Comparison of ENCODE assay signal across 11 cellular contexts in the genomic region with DNA sequence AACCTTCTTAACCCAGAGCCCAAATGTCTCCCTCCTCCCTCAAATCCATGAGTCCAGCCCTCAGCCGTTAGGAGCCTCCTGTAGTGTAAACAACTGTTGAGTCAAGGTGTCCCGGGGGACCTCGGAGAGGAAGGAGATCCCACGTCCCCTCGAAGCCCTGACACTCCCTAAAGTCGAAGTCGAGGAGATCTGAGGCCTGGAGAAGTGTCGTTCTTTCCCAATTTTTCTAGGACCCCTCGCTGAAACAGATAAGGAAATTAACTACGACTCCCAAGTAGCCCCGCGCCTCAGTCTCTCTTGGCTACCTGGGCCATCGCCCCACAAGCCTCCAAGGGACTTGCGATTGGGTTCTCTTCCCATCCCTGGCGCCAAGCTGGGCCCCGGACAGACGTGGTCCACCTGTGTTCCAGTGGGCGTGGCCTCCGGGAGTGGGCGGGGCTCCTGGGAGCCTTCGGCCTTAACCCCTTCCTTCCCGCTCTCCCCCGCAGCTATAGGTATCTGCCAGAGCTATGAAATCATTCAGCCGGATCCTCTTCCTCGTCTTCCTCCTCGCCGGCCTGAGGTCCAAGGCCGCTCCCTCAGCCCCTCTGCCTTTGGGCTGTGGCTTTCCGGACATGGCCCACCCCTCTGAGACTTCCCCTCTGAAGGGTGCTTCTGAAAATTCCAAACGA. TPM values are rescaled to one million over a fixed set of nuclear protein-coding genes. Genes with fewer than 3 reads are reported as not detected.
A peak's percentile ranks its signal among the peaks of the same experiment; 100 is the strongest.
DNase-seq lines count a peak whose midpoint lies in the region; ATAC-seq, FAIRE-seq and TF ChIP-seq lines count a peak whose summit lies in the region.
"Had no signal": no experiment of that assay in that cellular context is flagged by ENCODE, and none has a peak within 500 bp of the region (broad histone marks: within the 10 kb centered on the region; RNA-seq: fewer than 3 reads in every experiment).

No MANE protein-coding gene starts in this region.

- 20% methylated on average over 30 of the region's 30 CpGs for WGBS in A549 (ENCODE audit: missing lambda C conversion rate)

- H3K9me2 ChIP-seq in DOHH2 (replicated peaks; ENCODE audit: control insufficient read depth, low read length), result no peaks in the 10 kb centered on the region

- TF ChIP-seq CTCF in A549 (IDR thresholded peaks at IDR 0.05) (no peak), DOHH2 (IDR thresholded peaks at IDR 0.05; ENCODE audit: low read depth, low read length, poor library complexity, severe bottlenecking) (no peak), lower lobe of right lung (IDR thresholded peaks at IDR 0.05) (no peak)

- H3K9me3 ChIP-seq in A549 (no peaks in the 10 kb centered on the region), DOHH2 (ENCODE audit: control insufficient read depth, insufficient read depth, low read length) (no peaks in the 10 kb centered on the region), lower lobe of right lung (no peaks in the 10 kb centered on the region)

- no peak overlapping the region for H3K27ac ChIP-seq in A549
- no peak overlapping the region for H3K27ac ChIP-seq in DOHH2 (ENCODE audit: low read depth, low read length)
- H3K27ac ChIP-seq in lower lobe of right lung, result no peak overlapping the region

- peaks cover 87% of the 10 kb centered on the region for H3K27me3 ChIP-seq in DOHH2 (ENCODE audit: control insufficient read depth, low read length)
- peaks cover 97% of the 10 kb centered on the region for H3K27me3 ChIP-seq in lower lobe of right lung (ENCODE audit: low read depth)

- CTCF ChIA-PET in A549 (lab: Yijun Ruan, JAX), result interaction anchor here (0.7 to 13.8 kb wide), 10 partner anchors 7 to 145 kb away, joined by 3 to 141 read pairs (median 6); partner anchors contain the start of gene PIH1D1

- H4K20me1 ChIP-seq in DOHH2 (ENCODE audit: control insufficient read depth, insufficient read depth, low read depth, low read length), result no peaks in the 10 kb centered on the region

- POLR2A ChIA-PET in A549 (lab: Yijun Ruan, JAX), result interaction anchor here (1.6 kb wide), 1 partner anchor 64 kb away, joined by 3 read pairs; the partner anchor contains the start of gene TEAD2

- H3F3A ChIP-seq in DOHH2 (ENCODE audit: control insufficient read depth, insufficient read depth), result peaks cover 7% of the 10 kb centered on the region; the same call in 1 of the 2 replicates

- peak overlapping the region; percentile 52; the same call in 2 of the 3 replicates for H3K4me2 ChIP-seq in A549
- H3K4me2 ChIP-seq in DOHH2 (ENCODE audit: low read length), result peak overlapping the region; percentile 23; the same call in 1 of the 2 replicates

- TF ChIP-seq RAD21 in A549 (conservative IDR thresholded peaks at IDR 0.05 in 1 of 2, IDR thresholded peaks at IDR 0.05 in 1 of 2), result no peak

- no peak for FAIRE-seq in A549 (lab: Jason Lieb, UNC)

- no peak for TF ChIP-seq EP300 in A549 (IDR thresholded peaks at IDR 0.05)

- ATAC-seq in A549, result no peak; a peak in 1 of 6 replicates
- no peak for ATAC-seq in lower lobe of right lung
- ATAC-seq in GM21576 (IDR thresholded peaks at IDR 0.05; ENCODE audit: unreplicated experiment), result no peak
- ATAC-seq in left ventricle myocardium superior, result no peak

- H3K4me3 ChIP-seq in A549 (no peak overlapping the region), DOHH2 (ENCODE audit: low read length) (no peak overlapping the region), lower lobe of right lung (no peak overlapping the region)

- H3K4me1 ChIP-seq in A549 (peaks cover 37% of the 10 kb centered on the region), DOHH2 (ENCODE audit: control insufficient read depth, low read length) (peaks cover 52% of the 10 kb centered on the region), lower lobe of right lung (peaks cover 34% of the 10 kb centered on the region)

- intact Hi-C loops in lower lobe of right lung (cut with DNase I), result no loop called here
- intact Hi-C loops in left ventricle myocardium superior (cut with micrococcal nuclease), result no loop called here

- DNase-seq in A549 (ENCODE audit: low read depth in 1 of 2, low spot score in 1 of 2) (no peak), NCI-H69 (lab: John Stamatoyannopoulos, UW) (peak; percentile 88), epidermal melanocyte (ENCODE audit: insufficient read length, low spot score) (peak; percentile 19), lower lobe of right lung (no peak), cerebellar nuclear complex (lab: John Stamatoyannopoulos, UW) (no peak), left ventricle myocardium superior (no peak)
- DNase-seq: activated CD8-positive, alpha-beta memory T cell treated with anti-CD3 and anti-CD28 coated beads, Interleukin-2, amount 50 U/mL, for 4 hours; cortex of kidney; occipital lobe had no signal

- no peak for TF ChIP-seq POLR2A in A549 (IDR thresholded peaks at IDR 0.05; ENCODE audit: low read length)

- H3K36me3 ChIP-seq in DOHH2 (ENCODE audit: control insufficient read depth, low read length), result no peaks in the 10 kb centered on the region
- no peaks in the 10 kb centered on the region for H3K36me3 ChIP-seq in lower lobe of right lung

- H3K79me2 ChIP-seq in DOHH2 (ENCODE audit: control insufficient read depth, low read length), result no peaks in the 10 kb centered on the region

TF ChIP-seq in A549, 52 proteins besides CTCF, POLR2A, EP300 and RAD21 (continues in another document):
- TF ChIP-seq HES2 (IDR thresholded peaks at IDR 0.05), result no peak
- no peak for TF ChIP-seq HMGXB4 (CRISPR knock-in tag; IDR thresholded peaks at IDR 0.05; ENCODE audit: borderline replicate concordance)
- no peak for TF ChIP-seq MAX (IDR thresholded peaks at IDR 0.05)
- no peak for TF ChIP-seq EHF (CRISPR knock-in tag; IDR thresholded peaks at IDR 0.05)

RNA-seq across cellular contexts. Expression of gene GFY, which starts 0.9 kb away (rescaled TPM):
- polyA plus RNA-seq in A549 (2011; rRNA removed) (0.06 TPM in 1 of 2 replicates, not detected in the other), A549 (2017; fragmentation: RNase III; extraction: RNeasy Plus Mini Kit Qiagen cat#74134 plus additional on column Dnase treatment) (0.16 to 0.18 TPM in 2 of 3 replicates, not detected in the other)
- 0.09 and 0.10 TPM in 2 replicates for polyA plus RNA-seq in A549 (2012; cell fraction: cytosol; rRNA removed)
- 0.14 TPM in 1 of 2 replicates, not detected in the other for polyA plus RNA-seq in A549 (2012; cell fraction: nucleus; rRNA removed)
- polyA minus RNA-seq in A549 (2011; rRNA and poly(A)+ RNA removed), result not detected in 2 replicates
- total RNA-seq in lower lobe of right lung (not detected), left ventricle myocardium superior (not detected)
- total RNA-seq: occipital lobe had no signal

RNA-seq across cellular contexts. Expression of gene PTH2, which starts 2.8 kb away (rescaled TPM):
- polyA plus RNA-seq in A549 (2011; rRNA removed) (not detected in 2 replicates), A549 (2017; fragmentation: RNase III; extraction: RNeasy Plus Mini Kit Qiagen cat#74134 plus additional on column Dnase treatment) (not detected in 3 replicates)
- not detected in 2 replicates for polyA plus RNA-seq in A549 (2012; cell fraction: cytosol; rRNA removed)
- polyA plus RNA-seq in A549 (2012; cell fraction: nucleus; rRNA removed), result not detected in 2 replicates
- polyA minus RNA-seq in A549 (2011; rRNA and poly(A)+ RNA removed), result not detected in 2 replicates
- total RNA-seq in lower lobe of right lung (not detected), left ventricle myocardium superior (not detected)
- total RNA-seq: occipital lobe had no signal

RNA-seq across cellular contexts. Expression of gene SLC17A7, which starts 15.3 kb away (rescaled TPM):
- 0.48 and 0.50 TPM in 2 replicates for polyA plus RNA-seq in A549 (2011; rRNA removed)
- 0.38 and 0.45 TPM in 2 replicates for polyA plus RNA-seq in A549 (2012; cell fraction: cytosol; rRNA removed)
- polyA plus RNA-seq in A549 (2012; cell fraction: nucleus; rRNA removed), result 0.45 and 0.54 TPM in 2 replicates
- 0.35 to 0.44 TPM (median 0.39 TPM) in 3 replicates for polyA plus RNA-seq in A549 (2017; fragmentation: RNase III; extraction: RNeasy Plus Mini Kit Qiagen cat#74134 plus additional on column Dnase treatment)
- polyA minus RNA-seq in A549 (2011; rRNA and poly(A)+ RNA removed), result 0.41 and 0.83 TPM in 2 replicates
- total RNA-seq in lower lobe of right lung, result 0.56 TPM
- total RNA-seq in left ventricle myocardium superior, result 1.4 TPM

RNA-seq across cellular contexts. Expression of gene PIH1D1, which starts 25.6 kb away (rescaled TPM):
- polyA plus RNA-seq in A549 (2011; rRNA removed) (74.1 and 89.7 TPM in 2 replicates), A549 (2017; fragmentation: RNase III; extraction: RNeasy Plus Mini Kit Qiagen cat#74134 plus additional on column Dnase treatment) (96.8 to 114 TPM (median 113 TPM) in 3 replicates)
- 92.0 and 116 TPM in 2 replicates for polyA plus RNA-seq in A549 (2012; cell fraction: cytosol; rRNA removed)
- 177 and 228 TPM in 2 replicates for polyA plus RNA-seq in A549 (2012; cell fraction: nucleus; rRNA removed)
- 58.1 and 66.8 TPM in 2 replicates for polyA minus RNA-seq in A549 (2011; rRNA and poly(A)+ RNA removed)
- total RNA-seq in lower lobe of right lung (63.2 TPM), left ventricle myocardium superior (29.6 TPM)

RNA-seq across cellular contexts. Expression of gene ALDH16A1, which starts 27.0 kb away (rescaled TPM):
- 9.7 and 10.2 TPM in 2 replicates for polyA plus RNA-seq in A549 (2011; rRNA removed)
- 29.9 and 37.0 TPM in 2 replicates for polyA plus RNA-seq in A549 (2012; cell fraction: cytosol; rRNA removed)
- 94.1 and 133 TPM in 2 replicates for polyA plus RNA-seq in A549 (2012; cell fraction: nucleus; rRNA removed)
- polyA plus RNA-seq in A549 (2017; fragmentation: RNase III; extraction: RNeasy Plus Mini Kit Qiagen cat#74134 plus additional on column Dnase treatment), result 19.9 to 23.0 TPM (median 23.0 TPM) in 3 replicates
- 9.3 and 10.6 TPM in 2 replicates for polyA minus RNA-seq in A549 (2011; rRNA and poly(A)+ RNA removed)
- 33.7 TPM for total RNA-seq in lower lobe of right lung
- total RNA-seq in left ventricle myocardium superior, result 11.5 TPM

Comparison
In these comparisons a context has a peak if more than half of its experiments do, and no peak if none do; other contexts are left out.
1. DNase-seq: peak in NCI-H69 (single experiment) and epidermal melanocyte (single experiment); none in A549 (0 of 2), lower lobe of right lung (single experiment), cerebellar nuclear complex (0 of 2) and left ventricle myocardium superior (single experiment).